Comparison of ENCODE assay signal across 1 cellular context in genomic region chr16:85934210-85934609, GRCh38.
TF ChIP-seq lines count a peak whose summit lies in the region.

No MANE protein-coding gene starts in this region.

TF ChIP-seq in HepG2, 621 proteins besides CTCF, POLR2A, EP300 and RAD21 (continued from another document):
- TF ChIP-seq MNT (IDR thresholded peaks at IDR 0.05) (peak; percentile 66; the same call in 1 of the 2 replicates), CBX2 (IDR thresholded peaks at IDR 0.05; ENCODE audit: low read depth, low read length) (no peak), CBX2 (CRISPR knock-in tag; IDR thresholded peaks at IDR 0.05; ENCODE audit: low read depth) (no peak), ZNF329 (CRISPR knock-in tag; IDR thresholded peaks at IDR 0.05; ENCODE audit: low read depth) (0 out of 2 replicates have a peak, but pooled peaks have one; percentile 63)
